24 cellular contexts compared by ENCODE assay signal in genomic region chr13:111261326-111261725, GRCh38.
"Had no signal": no experiment of that assay in that cellular context is flagged by ENCODE, and none has a peak within 500 bp of the region (broad histone marks: within the 10 kb centered on the region; RNA-seq: fewer than 3 reads in every experiment).

No MANE protein-coding gene starts in this region.

- H3K27ac Mint-ChIP-seq: natural killer cell had no signal

- H3K27me3 Mint-ChIP-seq: memory B cell had no signal

- DNase-seq: dorsolateral prefrontal cortex; effector CD4-positive, alpha-beta T cell; hypothalamus; immature natural killer cell; islet precursor cell; kidney glomerular epithelial cell; left colon; left ventricle myocardium inferior; natural killer cell; occipital lobe; ovary; posterior cingulate gyrus; psoas muscle; right cardiac atrium; stimulated activated CD4-positive, alpha-beta T cell treated with anti-CD3 and anti-CD28 coated beads, Interleukin-12 subunit alpha, Interleukin-12 subunit beta, amount 100 ng/mL, for 4 hours; stimulated activated CD4-positive, alpha-beta T cell treated with anti-CD3 and anti-CD28 coated beads, Interleukin-1b, Interleukin-23, amount 100 ng/mL, for 48 hours; stimulated activated CD4-positive, alpha-beta T cell treated with anti-CD3 and anti-CD28 coated beads, Interleukin-4, amount 100 ng/mL, for 1 hour; stimulated activated CD8-positive, alpha-beta memory T cell treated with anti-CD3 and anti-CD28 coated beads, Interleukin-4, amount 100 ng/mL, for 48 hours; stimulated activated naive CD4-positive, alpha-beta T cell; substantia nigra; testis; tibial artery; upper lobe of left lung had no signal

- H3K4me3 Mint-ChIP-seq: immature natural killer cell, memory B cell, natural killer cell had no signal

- ATAC-seq: left colon, natural killer cell, psoas muscle, right cardiac atrium had no signal
